Comparison of ENCODE assay signal across 15 cellular contexts in the genomic region with DNA sequence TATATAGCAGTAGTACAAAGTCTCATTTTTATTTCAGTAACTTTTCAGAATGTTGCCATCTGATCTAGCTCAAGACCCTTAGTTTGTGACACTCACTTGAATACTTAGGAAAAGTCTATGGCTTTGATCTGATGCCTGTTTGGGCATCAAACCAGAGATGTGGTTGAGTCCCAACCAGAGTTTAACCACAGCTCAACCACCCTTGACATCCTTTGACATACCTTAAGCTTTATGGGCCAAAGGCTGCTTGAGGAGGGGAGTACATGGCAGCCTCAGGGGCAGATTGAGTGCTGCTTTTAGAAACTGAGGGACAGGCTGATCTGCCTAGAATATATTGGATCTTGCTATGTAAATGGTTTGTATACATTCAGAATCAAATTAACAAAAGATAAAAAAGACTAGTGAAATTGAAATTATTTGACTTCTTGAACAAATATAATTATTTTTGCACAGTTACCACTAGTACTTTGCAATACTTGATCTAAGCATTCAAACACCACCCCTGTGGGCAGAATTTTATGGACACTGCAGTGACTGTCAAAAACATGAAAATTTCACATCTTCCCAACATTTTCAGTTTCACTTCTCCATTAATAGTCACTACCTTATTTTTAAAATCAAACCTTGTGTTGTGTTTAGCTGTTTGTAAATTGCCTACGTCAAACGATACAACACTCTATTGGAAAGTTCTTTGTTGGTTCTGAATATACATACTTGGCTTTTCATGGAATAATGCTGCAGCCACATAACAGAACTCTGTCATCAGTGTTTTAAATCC.
DNase-seq lines count a peak whose midpoint lies in the region; ATAC-seq and TF ChIP-seq lines count a peak whose summit lies in the region.
"Had no signal": no experiment of that assay in that cellular context is flagged by ENCODE, and none has a peak within 500 bp of the region (broad histone marks: within the 10 kb centered on the region; RNA-seq: fewer than 3 reads in every experiment).

No MANE protein-coding gene starts in this region.

- H3K9me3 Mint-ChIP-seq in activated T-helper 2 cell treated with anti-CD3 and anti-CD28 coated beads, Interferon-gamma antibody, Interleukin-2, Interleukin-4, amounts not matched to agents 10 μg/mL and 5 μg/mL and 100 μg/mL, durations not matched to agents 14 hours and 24 hours and 36 hours: no peaks in the 10 kb centered on the region

- H3K4me1 ChIP-seq in DND-41 (ENCODE audit: insufficient read depth, low read length): peaks cover 11% of the 10 kb centered on the region; the same call in 1 of the 2 replicates
- H3K4me1 ChIP-seq in MM.1S (ENCODE audit: low read length): peaks cover 6% of the 10 kb centered on the region; the same call in 1 of the 2 replicates
- H3K4me1 ChIP-seq in Karpas-422 (ENCODE audit: low read length): peaks cover 35% of the 10 kb centered on the region
- peaks cover 20% of the 10 kb centered on the region for H3K4me1 ChIP-seq in psoas muscle
- H3K4me1 ChIP-seq: uterus had no signal

- H3K36me3 ChIP-seq in DND-41 (ENCODE audit: insufficient read depth, low read length): no peaks in the 10 kb centered on the region
- no peaks in the 10 kb centered on the region for H3K36me3 ChIP-seq in MM.1S (replicated peaks; ENCODE audit: insufficient read depth, low read length)
- H3K36me3 ChIP-seq in Karpas-422 (ENCODE audit: insufficient read depth, low read length): no peaks in the 10 kb centered on the region
- H3K36me3 ChIP-seq in psoas muscle (ENCODE audit: insufficient read depth in 1 of 2, low read depth in 1 of 2): no peaks in the 10 kb centered on the region
- H3K36me3 ChIP-seq: heart left ventricle, uterus had no signal

- no peak overlapping the region for H3K4me3 ChIP-seq in DND-41 (ENCODE audit: low read depth in 1 of 2, low read length in 2 of 2)
- H3K4me3 ChIP-seq in MM.1S (ENCODE audit: low read length): no peak overlapping the region
- no peak overlapping the region for H3K4me3 ChIP-seq in Karpas-422 (ENCODE audit: low read length)
- H3K4me3 ChIP-seq in psoas muscle: no peak overlapping the region
- H3K4me3 ChIP-seq in coronary artery: no peak overlapping the region
- H3K4me3 ChIP-seq: heart left ventricle, uterus had no signal

- H2AFZ ChIP-seq in DND-41 (ENCODE audit: low read depth, low read length) (no peak overlapping the region), MM.1S (ENCODE audit: low read length) (no peak overlapping the region), Karpas-422 (ENCODE audit: low read length) (no peak overlapping the region)

- no peak overlapping the region for H3K27ac Mint-ChIP-seq in activated T-helper 2 cell treated with anti-CD3 and anti-CD28 coated beads, Interferon-gamma antibody, Interleukin-2, Interleukin-4, amounts not matched to agents 10 μg/mL and 5 μg/mL and 100 μg/mL, durations not matched to agents 14 hours and 24 hours and 36 hours
- H3K27ac Mint-ChIP-seq: activated naive CD8-positive, alpha-beta T cell had no signal

- H3K27me3 ChIP-seq in DND-41 (ENCODE audit: insufficient read depth, low read length, poor library complexity) (no peaks in the 10 kb centered on the region), MM.1S (replicated peaks; ENCODE audit: insufficient read depth, low read length) (no peaks in the 10 kb centered on the region), Karpas-422 (ENCODE audit: low read length) (no peaks in the 10 kb centered on the region), psoas muscle (ENCODE audit: insufficient read depth in 3 of 3, low read length in 2 of 3) (no peaks in the 10 kb centered on the region)
- H3K27me3 ChIP-seq: heart left ventricle, uterus had no signal

- no peak overlapping the region for H3K27ac ChIP-seq in DND-41 (ENCODE audit: low read length)
- H3K27ac ChIP-seq in MM.1S (ENCODE audit: low read length): no peak overlapping the region
- H3K27ac ChIP-seq in Karpas-422 (ENCODE audit: low read length): no peak overlapping the region
- H3K27ac ChIP-seq in psoas muscle: no peak overlapping the region
- H3K27ac ChIP-seq in coronary artery: no peak overlapping the region
- H3K27ac ChIP-seq: heart left ventricle, uterus had no signal

- no peaks in the 10 kb centered on the region for H3K36me3 Mint-ChIP-seq in activated T-helper 2 cell treated with anti-CD3 and anti-CD28 coated beads, Interferon-gamma antibody, Interleukin-2, Interleukin-4, amounts not matched to agents 10 μg/mL and 5 μg/mL and 100 μg/mL, durations not matched to agents 14 hours and 24 hours and 36 hours (ENCODE audit: low read depth)

- no peaks in the 10 kb centered on the region for H3K9me3 ChIP-seq in DND-41 (ENCODE audit: insufficient read depth, low read length, severe bottlenecking)
- no peaks in the 10 kb centered on the region for H3K9me3 ChIP-seq in MM.1S (replicated peaks; ENCODE audit: insufficient read depth, low read length)
- H3K9me3 ChIP-seq in Karpas-422 (ENCODE audit: low read length): no peaks in the 10 kb centered on the region
- H3K9me3 ChIP-seq in psoas muscle: no peaks in the 10 kb centered on the region
- H3K9me3 ChIP-seq: heart left ventricle, SK-N-SH, uterus had no signal

- no peaks in the 10 kb centered on the region for H4K20me1 ChIP-seq in DND-41 (ENCODE audit: insufficient read depth, low read length)
- H4K20me1 ChIP-seq in MM.1S (ENCODE audit: insufficient read depth, low read length): no peaks in the 10 kb centered on the region
- H4K20me1 ChIP-seq in Karpas-422 (ENCODE audit: insufficient read depth, low read depth, low read length): no peaks in the 10 kb centered on the region

- no peaks in the 10 kb centered on the region for H3K4me1 Mint-ChIP-seq in activated T-helper 2 cell treated with anti-CD3 and anti-CD28 coated beads, Interferon-gamma antibody, Interleukin-2, Interleukin-4, amounts not matched to agents 10 μg/mL and 5 μg/mL and 100 μg/mL, durations not matched to agents 14 hours and 24 hours and 36 hours (ENCODE audit: low read depth)

- no peak overlapping the region for H3K4me3 Mint-ChIP-seq in activated T-helper 2 cell treated with anti-CD3 and anti-CD28 coated beads, Interferon-gamma antibody, Interleukin-2, Interleukin-4, amounts not matched to agents 10 μg/mL and 5 μg/mL and 100 μg/mL, durations not matched to agents 14 hours and 24 hours and 36 hours (ENCODE audit: low read depth)
- H3K4me3 Mint-ChIP-seq: activated naive CD8-positive, alpha-beta T cell had no signal

- ATAC-seq in DND-41 (ENCODE audit: insufficient read depth, low read depth) (peak; percentile 97), GM21447 (IDR thresholded peaks at IDR 0.05; ENCODE audit: unreplicated experiment) (peak; percentile 38), psoas muscle (no peak)
- ATAC-seq: heart left ventricle had no signal

- H3K9ac ChIP-seq in DND-41 (ENCODE audit: low read depth, low read length) (no peak overlapping the region), MM.1S (ENCODE audit: low read length) (no peak overlapping the region), Karpas-422 (ENCODE audit: low read length) (no peak overlapping the region)
- H3K9ac ChIP-seq: SK-N-SH had no signal

- H3K9me2 ChIP-seq in MM.1S (replicated peaks; ENCODE audit: insufficient read depth, low read length) (no peaks in the 10 kb centered on the region), Karpas-422 (replicated peaks; ENCODE audit: insufficient read depth, low read length) (no peaks in the 10 kb centered on the region)
- H3K9me2 ChIP-seq: SK-N-SH had no signal

- 91 to 95% (median 95%) methylated on average over 2 of the region's 2 CpGs for WGBS in psoas muscle, 3 donors

- intact Hi-C loops in activated T-helper 2 cell treated with anti-CD3 and anti-CD28 coated beads, Interferon-gamma antibody, Interleukin-2, Interleukin-4, amounts not matched to agents 10 μg/mL and 5 μg/mL and 100 μg/mL, durations not matched to agents 14 hours and 24 hours and 36 hours (cut with micrococcal nuclease): no loop called here
- intact Hi-C loops in psoas muscle (cut with DNase I): no loop called here

- TF ChIP-seq CTCF in DND-41 (IDR thresholded peaks at IDR 0.05; ENCODE audit: borderline replicate concordance, extremely low read depth, low read length, poor library complexity, severe bottlenecking): no peak
- TF ChIP-seq CTCF in MM.1S (IDR thresholded peaks at IDR 0.05; ENCODE audit: low read length): no peak
- TF ChIP-seq CTCF in psoas muscle (IDR thresholded peaks at IDR 0.05): no peak
- no peak for TF ChIP-seq CTCF in coronary artery (IDR thresholded peaks at IDR 0.05)

- DNase-seq in DND-41 (peak; percentile 56), MM.1S (peak; percentile 30), glomerular visceral epithelial cell (ENCODE audit: extremely low spot score) (peak; percentile 67), Karpas-422 (no peak), psoas muscle (no peak), coronary artery (ENCODE audit: low spot score) (no peak)
- no peak for DNase-seq in activated T-helper 2 cell treated with anti-CD3 and anti-CD28 coated beads, Interferon-gamma antibody, Interleukin-2, Interleukin-4, amounts not matched to agents 10 μg/mL and 5 μg/mL and 100 μg/mL, durations not matched to agents 14 hours and 24 hours and 36 hours (ENCODE audit: low spot score)
- DNase-seq: DMS53, heart left ventricle, kidney glomerular epithelial cell, NCI-H2081 treated with DMSO at 0.1 percent for 48 hours, SK-N-SH, uterus had no signal

- no peak overlapping the region for H3K4me2 ChIP-seq in DND-41 (ENCODE audit: insufficient read depth, low read length)
- H3K4me2 ChIP-seq in MM.1S (ENCODE audit: low read depth, low read length): no peak overlapping the region; the same call in 1 of the 2 replicates
- H3K4me2 ChIP-seq in Karpas-422 (ENCODE audit: low read depth, low read length, poor library complexity, severe bottlenecking): no peak overlapping the region
- H3K4me2 ChIP-seq: SK-N-SH had no signal

- no peaks in the 10 kb centered on the region for H3F3A ChIP-seq in MM.1S (ENCODE audit: insufficient read depth, low read length)

- H3K27me3 Mint-ChIP-seq in activated T-helper 2 cell treated with anti-CD3 and anti-CD28 coated beads, Interferon-gamma antibody, Interleukin-2, Interleukin-4, amounts not matched to agents 10 μg/mL and 5 μg/mL and 100 μg/mL, durations not matched to agents 14 hours and 24 hours and 36 hours (ENCODE audit: low read depth): peaks cover 6% of the 10 kb centered on the region

- no peaks in the 10 kb centered on the region for H3K79me2 ChIP-seq in DND-41 (ENCODE audit: insufficient read depth, low read length)
- H3K79me2 ChIP-seq in MM.1S (ENCODE audit: low read length): peaks cover 13% of the 10 kb centered on the region
- no peaks in the 10 kb centered on the region for H3K79me2 ChIP-seq in Karpas-422 (ENCODE audit: low read length)

Comparison
In these comparisons a context has a peak if more than half of its experiments do, and no peak if none do; other contexts are left out.
1. ATAC-seq: peak in DND-41 (single experiment) and GM21447 (single experiment); none in psoas muscle (0 of 4).
2. DNase-seq: peak in DND-41 (single experiment), MM.1S (single experiment) and glomerular visceral epithelial cell (single experiment); none in activated T-helper 2 cell treated with anti-CD3 and anti-CD28 coated beads, Interferon-gamma antibody, Interleukin-2, Interleukin-4, amounts not matched to agents 10 μg/mL and 5 μg/mL and 100 μg/mL, durations not matched to agents 14 hours and 24 hours and 36 hours (single experiment), Karpas-422 (single experiment), psoas muscle (0 of 2) and coronary artery (single experiment).